Comparison of ENCODE assay signal across 19 cellular contexts in genomic region chr9:111294691-111295451, GRCh38. TPM values are rescaled to one million over a fixed set of nuclear protein-coding genes. Genes with fewer than 3 reads are reported as not detected.
"Had no signal": no experiment of that assay in that cellular context is flagged by ENCODE, and none has a peak within 500 bp of the region (broad histone marks: within the 10 kb centered on the region; RNA-seq: fewer than 3 reads in every experiment).

No MANE protein-coding gene starts in this region.

- ATAC-seq: activated CD8-positive, alpha-beta memory T cell treated with anti-CD3 and anti-CD28 coated beads, Interleukin-2, amount 10 ng/mL, durations not matched to agents 7 days and 5 days; esophagus mucosa; SK-N-SH treated with all-trans-retinoic acid at 6 μM for 48 hours; stimulated activated naive CD8-positive, alpha-beta T cell treated with anti-CD3 and anti-CD28 coated beads, Interleukin-15, Interleukin-2, amounts not matched to agents 100 U/mL and 50 U/mL, for 24 hours had no signal

- DNase-seq: activated CD4-positive, alpha-beta memory T cell treated with anti-CD3 and anti-CD28 coated beads for 36 hours; activated CD8-positive, alpha-beta memory T cell treated with anti-CD3 and anti-CD28 coated beads, Interleukin-2, amount 10 ng/mL, durations not matched to agents 7 days and 5 days; activated effector memory CD4-positive, alpha-beta T cell treated with Interleukin-2 at 50 U/mL for 16 hours; activated naive CD4-positive, alpha-beta T cell treated with anti-CD3 and anti-CD28 coated beads, Interleukin-2, amount 50 U/mL, for 16 hours; activated T-cell treated with anti-CD3 and anti-CD28 coated beads, Interleukin-2, amount 50 U/mL, for 24 hours; naive B cell; stimulated activated CD4-positive, alpha-beta T cell treated with anti-CD3 and anti-CD28 coated beads, Interleukin-4, amount 100 ng/mL, for 4 hours; stimulated activated CD8-positive, alpha-beta memory T cell treated with anti-CD3 and anti-CD28 coated beads, Interleukin-4, amount 100 ng/mL, for 48 hours; stimulated activated naive CD8-positive, alpha-beta T cell treated with anti-CD3 and anti-CD28 coated beads, Interleukin-15, Interleukin-2, amounts not matched to agents 100 U/mL and 50 U/mL, for 24 hours; T-helper 1 cell; WERI-Rb-1 had no signal

- H3K27ac ChIP-seq: parathyroid adenoma, right atrium auricular region, thoracic aorta, WERI-Rb-1 had no signal

RNA-seq across cellular contexts. Expression of gene OR2K2, which starts 35.2 kb away (rescaled TPM):
- total RNA-seq: activated CD4-positive, alpha-beta memory T cell treated with anti-CD3 and anti-CD28 coated beads for 36 hours; activated CD8-positive, alpha-beta memory T cell treated with anti-CD3 and anti-CD28 coated beads, Interleukin-2, amount 10 ng/mL, durations not matched to agents 7 days and 5 days; esophagus mucosa; mesenteric fat pad; right atrium auricular region; skeletal muscle tissue; thoracic aorta; ureter had no signal
